In the genomic region with DNA sequence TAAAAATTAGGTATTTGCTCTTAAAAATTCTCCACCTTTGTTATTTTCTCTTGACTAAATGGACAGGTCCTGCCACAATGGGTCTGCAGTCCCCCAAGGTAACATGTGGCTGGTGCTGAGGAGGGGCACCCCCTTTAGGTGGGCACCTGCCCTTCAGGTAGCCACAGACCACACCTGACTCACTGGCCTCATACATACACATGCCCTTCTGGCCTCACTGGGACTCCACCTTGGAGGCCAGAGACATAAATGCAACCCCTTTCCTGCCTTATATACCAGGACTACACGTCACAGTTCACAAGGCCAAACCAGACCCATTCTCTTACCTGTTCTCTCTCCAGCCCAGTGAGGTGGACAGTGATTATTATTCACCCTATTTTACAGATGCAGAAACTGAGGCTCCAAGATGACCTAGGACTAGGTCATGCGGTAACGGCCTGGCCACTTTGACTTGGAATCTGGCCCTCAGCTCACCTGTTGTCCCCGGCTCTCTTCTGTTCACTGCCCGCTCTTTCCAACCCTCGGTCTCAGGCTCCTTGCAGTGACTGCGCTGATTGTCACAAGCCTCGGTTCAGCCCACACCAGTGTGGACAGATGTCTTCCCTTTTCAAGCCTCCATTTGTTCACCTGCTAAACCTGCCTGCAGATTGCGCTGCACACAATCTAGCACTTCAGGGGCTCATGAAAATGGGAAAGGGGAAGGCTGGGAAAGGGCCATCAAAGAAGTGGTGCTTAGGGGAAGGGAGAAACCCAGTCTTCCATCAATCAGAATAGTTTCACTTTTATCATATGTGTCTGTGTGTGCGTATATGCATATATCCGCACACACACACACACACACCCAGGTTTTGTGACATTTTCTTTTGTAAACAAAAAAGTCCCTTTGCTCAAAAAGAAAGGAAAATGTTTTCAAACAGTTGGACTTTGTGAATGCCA, we compare ENCODE assay signal across 8 cellular contexts.
DNase-seq lines count a peak whose midpoint lies in the region; ATAC-seq and TF ChIP-seq lines count a peak whose summit lies in the region.

No MANE protein-coding gene starts in this region.

- H3K9ac ChIP-seq in OCI-LY1 (ENCODE audit: low read length): no peak overlapping the region; the same call in 1 of the 2 replicates

- H3K4me1 ChIP-seq in CD8-positive, alpha-beta memory T cell (ENCODE audit: insufficient read depth, low read length): peaks cover 34% of the 10 kb centered on the region
- H3K4me1 ChIP-seq in OCI-LY1 (ENCODE audit: insufficient read depth, low read length, severe bottlenecking) (peaks cover 20% of the 10 kb centered on the region), foreskin keratinocyte (peaks cover 9% of the 10 kb centered on the region), BE2C (no peaks in the 10 kb centered on the region)

- peak overlapping the region; percentile 62 for H3K27ac ChIP-seq in CD8-positive, alpha-beta memory T cell (ENCODE audit: low read depth, low read length)
- H3K27ac ChIP-seq in OCI-LY1 (ENCODE audit: low read depth, low read length, poor library complexity, severe bottlenecking) (no peak overlapping the region), foreskin keratinocyte (peak overlapping the region; percentile 37)

- H3K9me3 ChIP-seq in CD8-positive, alpha-beta memory T cell (ENCODE audit: low read length): no peaks in the 10 kb centered on the region
- H3K9me3 ChIP-seq in OCI-LY1 (ENCODE audit: low read length) (0 out of 2 replicates have a peak, but pooled peaks cover 3% of the 10 kb centered on the region), BE2C (no peaks in the 10 kb centered on the region; the same call in 1 of the 2 replicates)

- CTCF ChIA-PET in CD8-positive, alpha-beta memory T cell (lab: Charles Lee): interaction anchor here (1.0 to 2.6 kb wide), 6 partner anchors 10 to 114 kb away, joined by 3 to 18 read pairs (median 5); no protein-coding TSS in a partner anchor

- H3K27ac Mint-ChIP-seq in CD8-positive, alpha-beta memory T cell: peak overlapping the region; percentile 96 to 100 (median 99)

- TF ChIP-seq POLR2A in lower leg skin (IDR thresholded peaks at IDR 0.05): no peak

- H3F3A ChIP-seq in OCI-LY1 (ENCODE audit: insufficient read depth, low read length): no peaks in the 10 kb centered on the region

- ATAC-seq in GM21717 (IDR thresholded peaks at IDR 0.05; ENCODE audit: unreplicated experiment) (peak; percentile 34), foreskin keratinocyte (no peak), GM21576 (IDR thresholded peaks at IDR 0.05; ENCODE audit: unreplicated experiment) (no peak)

- H2AFZ ChIP-seq in OCI-LY1 (ENCODE audit: low read length): peak overlapping the region; percentile 44; the same call in 1 of the 2 replicates

- peak overlapping the region; percentile 22; the same call in 1 of the 2 replicates for H3K4me2 ChIP-seq in OCI-LY1 (ENCODE audit: low read length)

- no peaks in the 10 kb centered on the region for H3K36me3 ChIP-seq in CD8-positive, alpha-beta memory T cell (ENCODE audit: insufficient read depth, low read length)
- no peaks in the 10 kb centered on the region; the same call in 1 of the 2 replicates for H3K36me3 ChIP-seq in OCI-LY1 (ENCODE audit: insufficient read depth, low read length)
- no peaks in the 10 kb centered on the region for H3K36me3 ChIP-seq in BE2C

- TF ChIP-seq CTCF in OCI-LY1 (IDR thresholded peaks at IDR 0.05; ENCODE audit: low read length) (no peak), foreskin keratinocyte (conservative IDR thresholded peaks at IDR 0.05) (no peak), lower leg skin (IDR thresholded peaks at IDR 0.05) (no peak), BE2C (IDR thresholded peaks at IDR 0.05; ENCODE audit: low read depth, low read length) (no peak)

- no peaks in the 10 kb centered on the region for H3K27me3 ChIP-seq in CD8-positive, alpha-beta memory T cell (ENCODE audit: insufficient read depth, low read length, poor library complexity, severe bottlenecking)
- no peaks in the 10 kb centered on the region for H3K27me3 ChIP-seq in OCI-LY1 (ENCODE audit: insufficient read depth, low read length)
- H3K27me3 ChIP-seq in foreskin keratinocyte: no peaks in the 10 kb centered on the region
- H3K27me3 ChIP-seq in BE2C: no peaks in the 10 kb centered on the region

- intact Hi-C loops in lower leg skin (cut with DNase I; ENCODE audit: low total_unique reads): no loop called here

- 90 to 92% methylated on average over 11 of the region's 11 CpGs for WGBS in lower leg skin, 2 donors

- POLR2A ChIA-PET in CD8-positive, alpha-beta memory T cell (lab: Charles Lee): no interaction called here

- no peaks in the 10 kb centered on the region for H3K27me3 Mint-ChIP-seq in CD8-positive, alpha-beta memory T cell

- peak overlapping the region; percentile 73 to 84 (median 78) for H3K4me3 Mint-ChIP-seq in CD8-positive, alpha-beta memory T cell

- no peaks in the 10 kb centered on the region for H3K9me2 ChIP-seq in OCI-LY1 (ENCODE audit: low read depth, low read length)

- peaks cover 1 to 20% (median 3%) of the 10 kb centered on the region in 3 donors for H3K36me3 Mint-ChIP-seq in CD8-positive, alpha-beta memory T cell

- H3K4me1 Mint-ChIP-seq in CD8-positive, alpha-beta memory T cell: peaks cover 32 to 51% (median 46%) of the 10 kb centered on the region in 3 donors

- H4K20me1 ChIP-seq in OCI-LY1 (ENCODE audit: insufficient read depth, low read length): no peaks in the 10 kb centered on the region

- no peaks in the 10 kb centered on the region for H3K79me2 ChIP-seq in OCI-LY1 (ENCODE audit: insufficient read depth, low read length)

- peaks cover 0 to 16% (median 8%) of the 10 kb centered on the region in 5 donors for H3K9me3 Mint-ChIP-seq in CD8-positive, alpha-beta memory T cell

- H3K4me3 ChIP-seq in CD8-positive, alpha-beta memory T cell (ENCODE audit: low read length): peak overlapping the region; percentile 18
- H3K4me3 ChIP-seq in OCI-LY1 (ENCODE audit: low read depth, low read length, poor library complexity, severe bottlenecking) (peak overlapping the region; percentile 4), lower leg skin (ENCODE audit: low read depth, poor library complexity, severe bottlenecking) (no peak overlapping the region), BE2C (ENCODE audit: low read depth, low read length) (no peak overlapping the region)

- no peak for DNase-seq in CD8-positive, alpha-beta memory T cell
- no peak for DNase-seq in foreskin keratinocyte
- no peak for DNase-seq in lower leg skin (ENCODE audit: low spot score in 2 of 2)
- DNase-seq in BE2C: no peak
- no peak for DNase-seq in stimulated activated naive CD4-positive, alpha-beta T cell treated with Interleukin-2 at 50 U/mL for 16 hours (lab: John Stamatoyannopoulos, UW)

Comparison
In these comparisons a context has a peak if more than half of its experiments do, and no peak if none do; other contexts are left out.
1. H3K4me3 ChIP-seq: peak in CD8-positive, alpha-beta memory T cell (single experiment) and OCI-LY1 (single experiment); none in lower leg skin (single experiment) and BE2C (single experiment).